8 cellular contexts compared by ENCODE assay signal in the genomic region with DNA sequence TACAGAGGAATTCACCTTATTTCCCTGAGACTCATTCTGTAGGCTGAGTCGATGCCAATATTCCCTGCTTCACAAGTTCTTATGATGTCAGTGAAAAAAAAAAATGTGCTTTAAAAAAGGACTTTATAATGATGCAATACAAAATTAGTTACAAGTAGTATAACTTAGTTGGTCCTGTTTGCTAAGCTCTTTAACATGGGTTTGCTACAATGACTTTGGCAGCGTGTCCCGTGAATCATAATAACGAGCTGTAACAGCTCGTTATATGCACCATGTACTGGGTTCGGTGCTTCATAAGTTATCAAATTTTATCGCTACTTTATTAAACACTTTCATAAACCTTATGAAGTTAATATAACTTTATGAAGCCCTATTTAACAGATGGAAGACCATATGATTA.
"Had no signal": no experiment of that assay in that cellular context is flagged by ENCODE, and none has a peak within 500 bp of the region (broad histone marks: within the 10 kb centered on the region; RNA-seq: fewer than 3 reads in every experiment).

No MANE protein-coding gene starts in this region.

- ATAC-seq: HCT116 had no signal

- H3K4me1 ChIP-seq: HAP-1 had no signal

- DNase-seq: GM23248, GOT3, H7, HFFc6, IMR-90 had no signal

- H3K4me3 ChIP-seq: GM23248, HAP-1 had no signal

- H3K27ac ChIP-seq: GM23248, HL-60 had no signal

- H2AFZ ChIP-seq: GM23248 had no signal

- H3K9ac ChIP-seq: GM23248 had no signal

- H3K9me3 ChIP-seq: HAP-1 had no signal

- H3K36me3 ChIP-seq: HAP-1 had no signal
